In genomic region chr18:50307400-50307737, GRCh38 we compare ENCODE assay signal across 8 cellular contexts. TPM values are rescaled to one million over a fixed set of nuclear protein-coding genes. Genes with fewer than 3 reads are reported as not detected.
A peak's percentile ranks its signal among the peaks of the same experiment; 100 is the strongest.
DNase-seq lines count a peak whose midpoint lies in the region; ATAC-seq and TF ChIP-seq lines count a peak whose summit lies in the region.

No MANE protein-coding gene starts in this region.

- POLR2A ChIA-PET in T-cell (lab: Charles Lee) = interaction anchor here in 1 of 2 donors (1.0 kb wide), 1 partner anchor 26 kb away, joined by 3 read pairs; the partner anchor contains the start of gene MBD1

- H3K4me3 Mint-ChIP-seq in T-cell = peak overlapping the region; percentile 83 to 87 (median 85)
- H3K4me3 Mint-ChIP-seq in glutamatergic neuron (ENCODE audit: unreplicated experiment) = peak overlapping the region; percentile 94

- ATAC-seq in GM21825 (IDR thresholded peaks at IDR 0.05; ENCODE audit: unreplicated experiment) (peak; percentile 4), T-cell (replicated peaks in 1 of 4) (peak; percentile 4 to 36 (median 13)), omental fat pad (ENCODE audit: low FRiP score) (no peak), left colon (no peak)

- intact Hi-C loops in left colon (cut with DNase I, micrococcal nuclease) = no loop called here

- TF ChIP-seq CTCF in glutamatergic neuron (IDR thresholded peaks at IDR 0.05; ENCODE audit: partially characterized antibody, unreplicated experiment) (no peak), omental fat pad (IDR thresholded peaks at IDR 0.05) (no peak)

- H3K9me3 ChIP-seq in skeletal muscle tissue (ENCODE audit: control insufficient read depth in 3 of 3, low read length in 3 of 3) = no peaks in the 10 kb centered on the region

- H3K27ac Mint-ChIP-seq in T-cell (peak overlapping the region; percentile 72 to 83), glutamatergic neuron (ENCODE audit: unreplicated experiment) (no peak overlapping the region)

- H3K36me3 Mint-ChIP-seq in T-cell (no peaks in the 10 kb centered on the region), glutamatergic neuron (ENCODE audit: unreplicated experiment) (no peaks in the 10 kb centered on the region)

- CTCF ChIA-PET in T-cell (lab: Charles Lee) = interaction anchor here in 1 of 2 donors (1.2 to 1.7 kb wide), 2 partner anchors 40 to 50 kb away, joined by 3 to 6 read pairs; no protein-coding TSS in a partner anchor

- peaks cover 4 to 16% (median 5%) of the 10 kb centered on the region in 3 donors for H3K4me1 ChIP-seq in skeletal muscle tissue (ENCODE audit: control insufficient read depth in 3 of 3, insufficient read depth in 3 of 3, low read length in 3 of 3)

- H3K27ac ChIP-seq in skeletal muscle tissue (ENCODE audit: low read depth, low read length) = no peak overlapping the region

- H3K9ac ChIP-seq in skeletal muscle tissue (ENCODE audit: low read depth in 1 of 3, low read length in 3 of 3) = peak overlapping the region in 2 of 3 donors; percentile 62 to 70

- H3K4me3 ChIP-seq in skeletal muscle tissue (ENCODE audit: low read length in 3 of 3) = peak overlapping the region; percentile 64 to 79 (median 77)

- peaks cover 5 to 7% (median 7%) of the 10 kb centered on the region in 3 donors for H3K27me3 ChIP-seq in skeletal muscle tissue (ENCODE audit: control insufficient read depth in 3 of 3, insufficient read depth in 3 of 3, low read length in 3 of 3)

- no peak for DNase-seq in T-cell
- DNase-seq in glutamatergic neuron = no peak
- DNase-seq in omental fat pad (ENCODE audit: low spot score) = no peak
- no peak for DNase-seq in NCI-H2171 treated with DMSO at 0.1 percent for 48 hours (lab: John Stamatoyannopoulos, UW)
- no peak for DNase-seq in NCI-H1105 treated with DMSO at 0.1 percent for 48 hours (lab: John Stamatoyannopoulos, UW)
- no peak for DNase-seq in left colon

- no peaks in the 10 kb centered on the region for H3K36me3 ChIP-seq in skeletal muscle tissue (ENCODE audit: control insufficient read depth in 3 of 3, insufficient read depth in 3 of 3, low read length in 3 of 3)

- H3K9me3 Mint-ChIP-seq in T-cell (peaks cover 3 to 5% (median 4%) of the 10 kb centered on the region in 3 donors), glutamatergic neuron (ENCODE audit: unreplicated experiment) (no peaks in the 10 kb centered on the region)

- H3K4me1 Mint-ChIP-seq in T-cell (peaks cover 14 to 19% (median 15%) of the 10 kb centered on the region in 3 donors), glutamatergic neuron (ENCODE audit: low read depth, unreplicated experiment) (peaks cover 2% of the 10 kb centered on the region)

- peaks cover 23 to 26% of the 10 kb centered on the region in 2 donors for H3K27me3 Mint-ChIP-seq in T-cell
- peaks cover 2% of the 10 kb centered on the region for H3K27me3 Mint-ChIP-seq in glutamatergic neuron (ENCODE audit: unreplicated experiment)

RNA-seq across cellular contexts. Expression of gene CXXC1, which starts 19.9 kb away (rescaled TPM):
- total RNA-seq in T-cell = 100 to 1,000 TPM; 109 to 216 (median 191) TPM
- 66.3 TPM for total RNA-seq in glutamatergic neuron (ENCODE audit: unreplicated experiment)
- 13.6 TPM for total RNA-seq in skeletal muscle tissue
- 10 to 100 TPM; 29.3 to 66.4 (median 51.6) TPM for total RNA-seq in omental fat pad
- 10 to 100 TPM; 67.1 to 81.0 TPM for total RNA-seq in left colon

RNA-seq across cellular contexts. Expression of gene MBD1, which starts 26.0 kb away (rescaled TPM):
- 100 to 1,000 TPM in 4 of 5 donors, 10 to 100 TPM in 1; 98.2 to 151 (median 136) TPM for total RNA-seq in T-cell
- total RNA-seq in glutamatergic neuron (ENCODE audit: unreplicated experiment) = 91.0 TPM
- 29.2 TPM for total RNA-seq in skeletal muscle tissue
- total RNA-seq in omental fat pad = 10 to 100 TPM; 49.5 to 63.6 (median 59.4) TPM
- total RNA-seq in left colon = 10 to 100 TPM; 66.4 to 68.0 TPM

RNA-seq across cellular contexts. Expression of gene CFAP53, which starts 41.1 kb away (rescaled TPM):
- 1 to 10 TPM in 2 of 5 donors, under 1 TPM in 2, not detected in 1; 0.56 to 1.2 (median 0.95) TPM for total RNA-seq in T-cell
- total RNA-seq in glutamatergic neuron (ENCODE audit: unreplicated experiment) = 0.22 TPM
- total RNA-seq in skeletal muscle tissue = not detected
- 1 to 10 TPM in 1 of 4 donors, under 1 TPM in 1, not detected in 2; 0.37 to 1.3 TPM for total RNA-seq in omental fat pad
- total RNA-seq in left colon = under 1 TPM; 0.24 to 0.28 TPM

Comparison
In these comparisons a context has a peak if more than half of its experiments do, and no peak if none do; other contexts are left out.
1. ATAC-seq: peak in GM21825 (single experiment) and T-cell (4 of 4); none in omental fat pad (single experiment) and left colon (single experiment).